In genomic region chr11:109853156-109853776, GRCh38 we compare ENCODE assay signal across 8 cellular contexts.
DNase-seq lines count a peak whose midpoint lies in the region; ATAC-seq, FAIRE-seq and TF ChIP-seq lines count a peak whose summit lies in the region.

No MANE protein-coding gene starts in this region.

- no peaks in the 10 kb centered on the region for H3K27me3 Mint-ChIP-seq in neural progenitor cell (ENCODE audit: insufficient read depth, low read depth)

- no peak overlapping the region for H3K4me3 Mint-ChIP-seq in neural progenitor cell

- H3K9me3 ChIP-seq in neural progenitor cell (ENCODE audit: low read depth) = no peaks in the 10 kb centered on the region

- H3K27ac ChIP-seq in neural progenitor cell = no peak overlapping the region

- no peaks in the 10 kb centered on the region for H3K36me3 Mint-ChIP-seq in neural progenitor cell

- FAIRE-seq in A204.1 (lab: Jason Lieb, UNC) = peak; percentile 94

- ATAC-seq in HG02852 (IDR thresholded peaks at IDR 0.05; ENCODE audit: unreplicated experiment) (peak; percentile 87), HG03439 (IDR thresholded peaks at IDR 0.05; ENCODE audit: unreplicated experiment) (no peak)

- no peak overlapping the region for H2AFZ ChIP-seq in neural progenitor cell (replicated peaks)

- H3K9me3 Mint-ChIP-seq in neural progenitor cell = peaks cover 5% of the 10 kb centered on the region

- no peaks in the 10 kb centered on the region for H4K20me1 ChIP-seq in neural progenitor cell (ENCODE audit: low read depth)

- H3K9ac ChIP-seq in neural progenitor cell = no peak overlapping the region

- no peaks in the 10 kb centered on the region for H3K4me1 ChIP-seq in neural progenitor cell

- no peaks in the 10 kb centered on the region for H3K79me2 ChIP-seq in neural progenitor cell (ENCODE audit: low read depth)

- H3K36me3 ChIP-seq in neural progenitor cell = no peaks in the 10 kb centered on the region

- H3K27me3 ChIP-seq in neural progenitor cell = no peaks in the 10 kb centered on the region

- DNase-seq in NCI-H146 (lab: John Stamatoyannopoulos, UW) (peak; percentile 36), brain pericyte (ENCODE audit: low read depth, low spot score) (peak; percentile 10), neural progenitor cell (ENCODE audit: low spot score) (peak; percentile 43), GM19238 (ENCODE audit: insufficient read length, low spot score) (no peak)

- no peaks in the 10 kb centered on the region for H3F3A ChIP-seq in neural progenitor cell (ENCODE audit: low read depth)

- peaks cover 5% of the 10 kb centered on the region for H3K4me1 Mint-ChIP-seq in neural progenitor cell

- peak; percentile 64 for TF ChIP-seq CTCF in GM12874 (IDR thresholded peaks at IDR 0.05; ENCODE audit: insufficient read depth, low read depth, low read length)
- peak; percentile 77 for TF ChIP-seq CTCF in neural progenitor cell (IDR thresholded peaks at IDR 0.05)

- H3K27ac Mint-ChIP-seq in neural progenitor cell = no peak overlapping the region

- no peak overlapping the region for H3K4me2 ChIP-seq in neural progenitor cell

- H3K4me3 ChIP-seq in neural progenitor cell = no peak overlapping the region
